ENCODE assay signal across 26 cellular contexts in the genomic region with DNA sequence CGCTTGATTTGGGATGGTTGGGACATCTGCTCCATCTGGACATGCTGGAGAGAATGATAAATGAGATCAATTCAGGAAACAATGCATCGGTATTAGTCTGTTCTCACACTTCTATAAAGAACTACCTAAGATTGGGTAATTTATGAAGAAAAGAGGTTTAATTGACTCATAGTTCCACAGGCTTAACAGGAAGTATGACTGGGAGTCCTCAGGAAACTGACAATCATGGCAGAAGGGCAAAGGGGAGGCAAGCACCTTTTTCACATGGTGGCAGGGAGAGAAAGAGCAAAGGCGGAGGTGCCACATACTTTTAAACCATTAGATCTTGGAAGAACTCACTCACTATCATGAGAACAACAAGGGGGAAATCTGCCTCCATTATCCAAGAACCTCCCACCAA. TPM values are rescaled to one million over a fixed set of nuclear protein-coding genes. Genes with fewer than 3 reads are reported as not detected.
"Had no signal": no experiment of that assay in that cellular context is flagged by ENCODE, and none has a peak within 500 bp of the region (broad histone marks: within the 10 kb centered on the region; RNA-seq: fewer than 3 reads in every experiment).

No MANE protein-coding gene starts in this region.

- ATAC-seq: left ventricle myocardium superior; lower lobe of right lung; psoas muscle; right cardiac atrium; stimulated activated effector memory CD8-positive, alpha-beta T cell treated with anti-CD3 and anti-CD28 coated beads, Interleukin-12 subunit alpha, Interleukin-12 subunit beta, amount 100 ng/mL, for 72 hours had no signal

- H3K36me3 ChIP-seq: esophagus squamous epithelium, lower lobe of right lung, ovary, sigmoid colon, stomach, thyroid gland had no signal

- H3K27me3 Mint-ChIP-seq: type B pancreatic cell had no signal

- H3K36me3 Mint-ChIP-seq: memory B cell; stimulated activated effector memory CD8-positive, alpha-beta T cell treated with anti-CD3 and anti-CD28 coated beads, Interleukin-12 subunit alpha, Interleukin-12 subunit beta, amount 100 ng/mL, for 72 hours; type B pancreatic cell had no signal

- H3K4me1 Mint-ChIP-seq: memory B cell; stimulated activated effector memory CD8-positive, alpha-beta T cell treated with anti-CD3 and anti-CD28 coated beads, Interleukin-12 subunit alpha, Interleukin-12 subunit beta, amount 100 ng/mL, for 72 hours had no signal

- H3K4me3 Mint-ChIP-seq: endodermal cell; memory B cell; nephron; stimulated activated effector memory CD8-positive, alpha-beta T cell treated with anti-CD3 and anti-CD28 coated beads, Interleukin-12 subunit alpha, Interleukin-12 subunit beta, amount 100 ng/mL, for 72 hours; type B pancreatic cell had no signal

- FAIRE-seq: colon, keratinocyte had no signal

- H3K27ac ChIP-seq: esophagus squamous epithelium, lower lobe of right lung, ovary, psoas muscle, sigmoid colon, stomach had no signal

- H3K27ac Mint-ChIP-seq: endodermal cell; memory B cell; nephron; stimulated activated effector memory CD8-positive, alpha-beta T cell treated with anti-CD3 and anti-CD28 coated beads, Interleukin-12 subunit alpha, Interleukin-12 subunit beta, amount 100 ng/mL, for 72 hours; type B pancreatic cell had no signal

- H3K9me3 ChIP-seq: esophagus squamous epithelium, lower lobe of right lung, ovary, psoas muscle, sigmoid colon, stomach, thyroid gland had no signal

- DNase-seq: effector CD8-positive, alpha-beta T cell; endodermal cell; erythroblast; esophagus squamous epithelium; foreskin melanocyte; head of caudate nucleus; left ventricle myocardium superior; lower lobe of right lung; occipital lobe; ovary; posterior cingulate gyrus; psoas muscle; right cardiac atrium; sigmoid colon; stimulated activated CD4-positive, alpha-beta T cell treated with anti-CD3 and anti-CD28 coated beads, Interleukin-2, amount 100 ng/mL, for 24 hours; stimulated activated CD4-positive, alpha-beta T cell treated with anti-CD3 and anti-CD28 coated beads, Interleukin-4, amount 100 ng/mL, for 24 hours; stimulated activated naive CD4-positive, alpha-beta T cell treated with Interleukin-2 at 50 U/mL for 16 hours; stomach; thyroid gland had no signal

- H3K4me1 ChIP-seq: esophagus squamous epithelium, lower lobe of right lung, psoas muscle, sigmoid colon, stomach had no signal

- H3K4me3 ChIP-seq: esophagus squamous epithelium, lower lobe of right lung, ovary, psoas muscle, sigmoid colon, stomach, thyroid gland had no signal

- H3K9me3 Mint-ChIP-seq: endodermal cell; memory B cell; stimulated activated effector memory CD8-positive, alpha-beta T cell treated with anti-CD3 and anti-CD28 coated beads, Interleukin-12 subunit alpha, Interleukin-12 subunit beta, amount 100 ng/mL, for 72 hours had no signal

- H3K27me3 ChIP-seq: esophagus squamous epithelium, ovary, sigmoid colon, stomach, thyroid gland had no signal

RNA-seq across cellular contexts. Expression of gene TSPAN12, which starts 16.8 kb away (rescaled TPM):
- total RNA-seq: mononuclear cell had no signal
